Comparison of ENCODE assay signal across 15 cellular contexts in genomic region chrX:47749185-47749967, GRCh38.
DNase-seq lines count a peak whose midpoint lies in the region; ATAC-seq and TF ChIP-seq lines count a peak whose summit lies in the region.
"Had no signal": no experiment of that assay in that cellular context is flagged by ENCODE, and none has a peak within 500 bp of the region (broad histone marks: within the 10 kb centered on the region; RNA-seq: fewer than 3 reads in every experiment).

No MANE protein-coding gene starts in this region.

- in situ Hi-C loops in astrocyte of the spinal cord (cut with HindIII; ENCODE audit: low sequenced_read_pairs), result no loop called here

- DNase-seq in GM12865 (ENCODE audit: low read depth) (peak; percentile 27), astrocyte of the spinal cord (ENCODE audit: low read depth, low spot score) (peak; percentile 83), myocyte (ENCODE audit: low read depth) (peak; percentile 98), putamen (ENCODE audit: low spot score) (no peak), right cardiac atrium (no peak), UCSD-AML1 (lab: John Stamatoyannopoulos, UW; ENCODE audit: unreplicated experiment) (no peak)
- DNase-seq in activated CD4-positive, alpha-beta T cell treated with anti-CD3 and anti-CD28 coated beads, Interleukin-2, amount 50 U/mL, for 1 hour, result no peak
- DNase-seq: activated CD8-positive, alpha-beta memory T cell treated with anti-CD3 and anti-CD28 coated beads, Interleukin-2, amount 50 U/mL, for 4 hours; NCI-H1105; NCI-H2227 treated with DMSO at 0.1 percent for 48 hours; stimulated activated CD4-positive, alpha-beta T cell treated with anti-CD3 and anti-CD28 coated beads, Interleukin-15, amount 100 ng/mL, for 24 hours; SW 1271 had no signal

- TF ChIP-seq CTCF in GM12865 (IDR thresholded peaks at IDR 0.05; ENCODE audit: insufficient read depth, low read depth, low read length, missing control alignments), result no peak
- TF ChIP-seq CTCF in astrocyte of the spinal cord (IDR thresholded peaks at IDR 0.05; ENCODE audit: low read depth, low read length), result no peak

- H3K4me1 ChIP-seq in right cardiac atrium (ENCODE audit: control insufficient read depth, insufficient read depth, low read length), result no peaks in the 10 kb centered on the region

- 50% methylated on average over 7 of the region's 7 CpGs for WGBS in right cardiac atrium

- ATAC-seq in HG02588 (IDR thresholded peaks at IDR 0.05; ENCODE audit: unreplicated experiment) (peak; percentile 49), right cardiac atrium (no peak)
- ATAC-seq: activated naive CD4-positive, alpha-beta T cell treated with anti-CD3 and anti-CD28 coated beads, Interleukin-2, amount 50 U/mL, for 72 hours had no signal

- intact Hi-C loops in right cardiac atrium (cut with DNase I), result no loop called here

- no peaks in the 10 kb centered on the region for H3K9me3 ChIP-seq in right cardiac atrium (ENCODE audit: control insufficient read depth, low read length)

- H3K4me3 ChIP-seq in GM12865 (ENCODE audit: low read depth, low read length) (no peak overlapping the region), astrocyte of the spinal cord (ENCODE audit: low read depth, low read length) (no peak overlapping the region), right cardiac atrium (ENCODE audit: low read length) (no peak overlapping the region)

- no peak overlapping the region for H3K27ac ChIP-seq in right cardiac atrium (ENCODE audit: low read length)
- H3K27ac ChIP-seq: parathyroid adenoma had no signal

- H3K27me3 ChIP-seq in right cardiac atrium (ENCODE audit: control insufficient read depth, insufficient read depth), result no peaks in the 10 kb centered on the region

Comparison
In these comparisons a context has a peak if more than half of its experiments do, and no peak if none do; other contexts are left out.
1. DNase-seq: peak in GM12865 (single experiment), astrocyte of the spinal cord (single experiment) and myocyte (single experiment); none in activated CD4-positive, alpha-beta T cell treated with anti-CD3 and anti-CD28 coated beads, Interleukin-2, amount 50 U/mL, for 1 hour (single experiment), putamen (single experiment), right cardiac atrium (0 of 3) and UCSD-AML1 (single experiment).